ENCODE assay signal across 10 cellular contexts in the genomic region with DNA sequence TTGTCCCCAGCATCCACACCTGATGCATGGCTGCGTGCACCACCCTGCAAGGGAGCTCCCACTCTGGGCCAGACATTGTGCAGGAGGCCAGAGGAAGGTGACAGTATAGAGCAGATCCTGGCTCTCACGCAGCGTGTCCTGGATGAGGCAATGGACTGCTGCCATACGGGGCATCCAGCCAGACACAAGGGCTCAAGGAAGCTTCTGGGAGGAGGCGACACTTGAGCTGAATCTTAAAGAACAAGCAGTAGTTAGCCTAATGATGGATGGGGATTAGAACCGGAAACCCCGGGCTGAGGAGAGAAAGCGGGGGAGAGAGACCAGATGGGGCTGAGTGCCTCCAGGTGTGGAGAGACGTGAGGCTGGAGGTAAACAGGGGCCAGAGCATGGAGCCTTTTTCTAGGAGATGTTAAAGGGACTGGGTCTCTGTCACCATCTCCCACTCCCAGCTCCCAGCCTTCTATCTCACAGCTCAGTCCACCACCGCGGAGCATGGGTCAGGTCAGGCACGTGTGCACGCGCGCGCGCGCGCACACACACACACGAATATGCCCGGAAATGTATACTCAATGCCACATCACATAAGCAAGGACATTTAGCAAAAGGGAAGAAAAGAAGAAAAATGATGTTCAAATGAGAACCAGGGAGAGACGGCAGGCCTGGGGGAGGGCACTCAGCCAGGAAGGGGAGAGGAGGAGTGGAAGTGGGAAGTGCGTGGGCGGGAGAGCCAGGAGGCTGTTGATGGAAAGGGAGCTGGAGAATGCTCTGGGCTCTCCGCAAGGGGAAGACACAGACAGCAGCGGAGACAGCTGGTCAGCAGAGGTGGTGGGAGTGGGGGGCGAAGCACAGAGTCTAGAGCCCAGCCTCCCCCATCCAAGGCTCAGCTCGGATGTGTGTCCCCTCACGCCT. TPM values are rescaled to one million over a fixed set of nuclear protein-coding genes. Genes with fewer than 3 reads are reported as not detected.
DNase-seq lines count a peak whose midpoint lies in the region; ATAC-seq and TF ChIP-seq lines count a peak whose summit lies in the region.
"Had no signal": no experiment of that assay in that cellular context is flagged by ENCODE, and none has a peak within 500 bp of the region (broad histone marks: within the 10 kb centered on the region; RNA-seq: fewer than 3 reads in every experiment).

No MANE protein-coding gene starts in this region.

- no peak for TF ChIP-seq CTCF in lower lobe of right lung (IDR thresholded peaks at IDR 0.05)
- TF ChIP-seq CTCF in tibial artery (IDR thresholded peaks at IDR 0.05): no peak

- H3K4me3 ChIP-seq in lower lobe of right lung (peak overlapping the region; percentile 14), tibial artery (peak overlapping the region; percentile 34 to 38)

- peaks cover 8% of the 10 kb centered on the region for H3K27me3 ChIP-seq in lower lobe of right lung (ENCODE audit: low read depth)
- H3K27me3 ChIP-seq in tibial artery: no peaks in the 10 kb centered on the region

- no peaks in the 10 kb centered on the region for H3K9me3 ChIP-seq in lower lobe of right lung
- no peaks in the 10 kb centered on the region for H3K9me3 ChIP-seq in tibial artery

- peak; percentile 52 to 64 for ATAC-seq in lower lobe of right lung
- ATAC-seq in GM18498 (IDR thresholded peaks at IDR 0.05; ENCODE audit: unreplicated experiment): no peak
- ATAC-seq in GM18907 (IDR thresholded peaks at IDR 0.05; ENCODE audit: unreplicated experiment): no peak

- H3K4me1 ChIP-seq in lower lobe of right lung (no peaks in the 10 kb centered on the region), tibial artery (peaks cover 0 to 45% (median 26%) of the 10 kb centered on the region in 4 donors)

- DNase-seq in NCI-H524 (lab: John Stamatoyannopoulos, UW) (peak; percentile 2 to 66), NCI-H524 treated with DMSO at 0.1 percent for 48 hours (lab: John Stamatoyannopoulos, UW) (no peak), lower lobe of right lung (no peak), tibial artery (peak; percentile 54 to 83), NCI-H526 (lab: John Stamatoyannopoulos, UW) (no peak)
- DNase-seq: activated CD4-positive, alpha-beta T cell treated with anti-CD3 and anti-CD28 coated beads, Interleukin-2, amount 10 ng/mL, durations not matched to agents 7 days and 5 days had no signal

- intact Hi-C loops in lower lobe of right lung (cut with DNase I): no loop called here
- intact Hi-C loops in tibial artery (cut with DNase I; ENCODE audit: low total_unique reads): no loop called here

- no peaks in the 10 kb centered on the region for H3K36me3 ChIP-seq in lower lobe of right lung
- H3K36me3 ChIP-seq in tibial artery: peaks cover 0 to 2% (median 0%) of the 10 kb centered on the region in 3 donors

- H3K27ac ChIP-seq in cingulate gyrus (ENCODE audit: low read depth, low read length) (peak overlapping the region; percentile 39), lower lobe of right lung (peak overlapping the region; percentile 70), tibial artery (peak overlapping the region; percentile 88 to 92)

RNA-seq across cellular contexts. Expression of a gene that starts 46.2 kb away (rescaled TPM):
- not detected for total RNA-seq in lower lobe of right lung
- total RNA-seq: LHCN-M2 had no signal

RNA-seq across cellular contexts. Expression of a gene that starts 60.0 kb away (rescaled TPM):
- total RNA-seq in lower lobe of right lung: not detected
- total RNA-seq: activated CD4-positive, alpha-beta T cell treated with anti-CD3 and anti-CD28 coated beads, Interleukin-2, amount 10 ng/mL, durations not matched to agents 7 days and 5 days; LHCN-M2 had no signal

Comparison
In these comparisons a context has a peak if more than half of its experiments do, and no peak if none do; other contexts are left out.
1. DNase-seq: peak in NCI-H524 (2 of 2) and tibial artery (2 of 2); none in NCI-H524 treated with DMSO at 0.1 percent for 48 hours (single experiment), lower lobe of right lung (single experiment) and NCI-H526 (0 of 2).
2. H3K27ac ChIP-seq: peak in every context shown above with its lines; median percentile 90 in tibial artery; 70 in lower lobe of right lung; 39 in cingulate gyrus.
3. ATAC-seq: peak in lower lobe of right lung (2 of 2); none in GM18498 (single experiment) and GM18907 (single experiment).